10 cellular contexts compared by ENCODE assay signal in the genomic region with DNA sequence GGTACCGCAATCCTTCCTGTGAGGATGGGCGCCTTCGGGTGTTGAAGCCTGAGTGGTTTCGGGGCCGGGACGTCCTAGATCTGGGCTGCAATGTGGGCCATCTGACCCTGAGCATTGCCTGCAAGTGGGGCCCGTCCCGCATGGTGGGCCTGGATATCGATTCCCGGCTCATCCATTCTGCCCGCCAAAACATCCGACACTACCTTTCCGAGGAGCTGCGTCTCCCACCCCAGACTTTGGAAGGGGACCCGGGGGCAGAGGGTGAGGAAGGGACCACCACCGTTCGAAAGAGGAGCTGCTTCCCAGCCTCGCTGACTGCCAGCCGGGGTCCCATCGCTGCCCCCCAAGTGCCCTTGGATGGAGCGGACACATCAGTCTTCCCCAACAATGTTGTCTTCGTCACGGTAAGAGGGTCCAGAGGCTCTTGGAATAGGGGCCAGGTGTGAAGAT. TPM values are rescaled to one million over a fixed set of nuclear protein-coding genes. Genes with fewer than 3 reads are reported as not detected.
DNase-seq lines count a peak whose midpoint lies in the region; ATAC-seq and TF ChIP-seq lines count a peak whose summit lies in the region.
"Had no signal": no experiment of that assay in that cellular context is flagged by ENCODE, and none has a peak within 500 bp of the region (broad histone marks: within the 10 kb centered on the region; RNA-seq: fewer than 3 reads in every experiment).

No MANE protein-coding gene starts in this region.

- peak overlapping the region; percentile 85 for H3K4me3 Mint-ChIP-seq in central memory CD8-positive, alpha-beta T cell
- peak overlapping the region; percentile 86 for H3K4me3 Mint-ChIP-seq in natural killer cell treated with Interleukin-12 subunit alpha and Interleukin-12 subunit beta and Interleukin-15 and Interleukin-18, amount 100 ng/mL, for 72 hours

- H3K9me3 Mint-ChIP-seq in central memory CD8-positive, alpha-beta T cell = no peaks in the 10 kb centered on the region
- no peaks in the 10 kb centered on the region for H3K9me3 Mint-ChIP-seq in natural killer cell treated with Interleukin-12 subunit alpha and Interleukin-12 subunit beta and Interleukin-15 and Interleukin-18, amount 100 ng/mL, for 72 hours

- TF ChIP-seq CTCF in AG10803 (conservative IDR thresholded peaks at IDR 0.05; ENCODE audit: low read length) (no peak), WERI-Rb-1 (IDR thresholded peaks at IDR 0.05; ENCODE audit: low read depth, low read length) (no peak)

- H3K4me3 ChIP-seq in AG10803 (ENCODE audit: low read length) (peak overlapping the region; percentile 91), WERI-Rb-1 (ENCODE audit: low read depth, low read length) (no peak overlapping the region)
- peak overlapping the region; percentile 69; the same call in 1 of the 2 replicates for H3K4me3 ChIP-seq in Jurkat, Clone E6-1 (ENCODE audit: low read length)

- DNase-seq in AG10803 (ENCODE audit: low read depth) = no peak
- no peak for DNase-seq in Jurkat, Clone E6-1 (ENCODE audit: low read depth, low spot score)
- DNase-seq in central memory CD8-positive, alpha-beta T cell (ENCODE audit: low spot score in 2 of 2) = no peak
- DNase-seq in natural killer cell treated with Interleukin-12 subunit alpha and Interleukin-12 subunit beta and Interleukin-15 and Interleukin-18, amount 100 ng/mL, for 72 hours (ENCODE audit: low spot score) = no peak
- DNase-seq in WERI-Rb-1 = no peak
- no peak for DNase-seq in occipital lobe (lab: John Stamatoyannopoulos, UW)
- DNase-seq: NCI-H524 had no signal

- H3K36me3 ChIP-seq in WERI-Rb-1 = peaks cover 57% of the 10 kb centered on the region

- peaks cover 48% of the 10 kb centered on the region for H3K36me3 Mint-ChIP-seq in central memory CD8-positive, alpha-beta T cell (ENCODE audit: insufficient read depth)
- H3K36me3 Mint-ChIP-seq in natural killer cell treated with Interleukin-12 subunit alpha and Interleukin-12 subunit beta and Interleukin-15 and Interleukin-18, amount 100 ng/mL, for 72 hours = peaks cover 19% of the 10 kb centered on the region

- H3K27me3 ChIP-seq in WERI-Rb-1 (ENCODE audit: insufficient read depth, low read depth, severe bottlenecking) = no peaks in the 10 kb centered on the region

- H3K9me3 ChIP-seq in WERI-Rb-1 (ENCODE audit: severe bottlenecking) = no peaks in the 10 kb centered on the region

- H3K27me3 Mint-ChIP-seq in central memory CD8-positive, alpha-beta T cell = peaks cover 7% of the 10 kb centered on the region
- H3K27me3 Mint-ChIP-seq in natural killer cell treated with Interleukin-12 subunit alpha and Interleukin-12 subunit beta and Interleukin-15 and Interleukin-18, amount 100 ng/mL, for 72 hours = no peaks in the 10 kb centered on the region

- peaks cover 59% of the 10 kb centered on the region for H3K4me1 Mint-ChIP-seq in central memory CD8-positive, alpha-beta T cell
- peaks cover 53 to 56% of the 10 kb centered on the region in 2 donors for H3K4me1 Mint-ChIP-seq in natural killer cell treated with Interleukin-12 subunit alpha and Interleukin-12 subunit beta and Interleukin-15 and Interleukin-18, amount 100 ng/mL, for 72 hours (ENCODE audit: low read depth in 2 of 2)

- no peak overlapping the region; the same call in 1 of the 2 replicates for H3K27ac ChIP-seq in WERI-Rb-1

- no peak for ATAC-seq in central memory CD8-positive, alpha-beta T cell (replicated peaks; ENCODE audit: extremely low read depth, poor library complexity, severe bottlenecking)
- no peak for ATAC-seq in natural killer cell treated with Interleukin-12 subunit alpha and Interleukin-12 subunit beta and Interleukin-15 and Interleukin-18, amount 100 ng/mL, for 72 hours
- ATAC-seq in GM19452 (IDR thresholded peaks at IDR 0.05; ENCODE audit: unreplicated experiment) = no peak
- ATAC-seq in GM18873 (IDR thresholded peaks at IDR 0.05; ENCODE audit: low FRiP score, unreplicated experiment) = no peak
- ATAC-seq: left colon had no signal

- H3K27ac Mint-ChIP-seq in central memory CD8-positive, alpha-beta T cell (ENCODE audit: low read depth) = peak overlapping the region; percentile 100
- H3K27ac Mint-ChIP-seq in natural killer cell treated with Interleukin-12 subunit alpha and Interleukin-12 subunit beta and Interleukin-15 and Interleukin-18, amount 100 ng/mL, for 72 hours = peak overlapping the region; percentile 91 to 100

RNA-seq across cellular contexts. Expression of a gene that starts 1.7 kb away (rescaled TPM):
- polyA plus RNA-seq in Jurkat, Clone E6-1 (2012; ENCODE audit: insufficient read depth, insufficient read length) = 57.8 TPM
- total RNA-seq in natural killer cell treated with Interleukin-12 subunit alpha and Interleukin-12 subunit beta and Interleukin-15 and Interleukin-18, amount 100 ng/mL, for 72 hours = 10 to 100 TPM; 44.0 to 60.5 TPM
- 25.3 TPM for total RNA-seq in occipital lobe

RNA-seq across cellular contexts. Expression of a gene that starts 2.8 kb away (rescaled TPM):
- 6.2 TPM for polyA plus RNA-seq in Jurkat, Clone E6-1 (2012; ENCODE audit: insufficient read depth, insufficient read length)
- total RNA-seq in natural killer cell treated with Interleukin-12 subunit alpha and Interleukin-12 subunit beta and Interleukin-15 and Interleukin-18, amount 100 ng/mL, for 72 hours = 1 to 10 TPM; 1.3 to 2.5 TPM
- total RNA-seq in occipital lobe = 4.2 TPM

RNA-seq across cellular contexts. Expression of a gene that starts 5.0 kb away (rescaled TPM):
- 88.7 TPM for polyA plus RNA-seq in Jurkat, Clone E6-1 (2012; ENCODE audit: insufficient read depth, insufficient read length)
- 10 to 100 TPM; 54.5 to 57.0 TPM for total RNA-seq in natural killer cell treated with Interleukin-12 subunit alpha and Interleukin-12 subunit beta and Interleukin-15 and Interleukin-18, amount 100 ng/mL, for 72 hours
- 5.1 TPM for total RNA-seq in occipital lobe

RNA-seq across cellular contexts. Expression of a gene that starts 32.7 kb away (rescaled TPM):
- polyA plus RNA-seq in Jurkat, Clone E6-1 (2012; ENCODE audit: insufficient read depth, insufficient read length) = not detected
- total RNA-seq in natural killer cell treated with Interleukin-12 subunit alpha and Interleukin-12 subunit beta and Interleukin-15 and Interleukin-18, amount 100 ng/mL, for 72 hours = 1 to 10 TPM; 2.4 to 4.2 TPM
- not detected for total RNA-seq in occipital lobe

RNA-seq across cellular contexts. Expression of a gene that starts 47.7 kb away (rescaled TPM):
- 32.2 TPM for polyA plus RNA-seq in Jurkat, Clone E6-1 (2012; ENCODE audit: insufficient read depth, insufficient read length)
- 100 to 1,000 TPM; 129 to 134 TPM for total RNA-seq in natural killer cell treated with Interleukin-12 subunit alpha and Interleukin-12 subunit beta and Interleukin-15 and Interleukin-18, amount 100 ng/mL, for 72 hours
- total RNA-seq in occipital lobe = 9.7 TPM
